ENCODE assay signal across 8 cellular contexts in genomic region chr2:237744613-237745249, GRCh38. TPM values are rescaled to one million over a fixed set of nuclear protein-coding genes. Genes with fewer than 3 reads are reported as not detected.
A peak's percentile ranks its signal among the peaks of the same experiment; 100 is the strongest.
DNase-seq lines count a peak whose midpoint lies in the region; ATAC-seq lines count a peak whose summit lies in the region.

No MANE protein-coding gene starts in this region.

- intact Hi-C loops in left colon (cut with DNase I, micrococcal nuclease), result loop anchor here (10.0 kb wide), 3 partner anchors 70 to 160 kb away; partner anchors contain the start of gene RAB17 (in 1 of the 2)

- DNase-seq in AG08395 (ENCODE audit: low spot score), result peak; percentile 85
- peak; percentile 47 for DNase-seq in NCI-H146 (lab: John Stamatoyannopoulos, UW)
- DNase-seq in activated CD4-positive, alpha-beta T cell treated with anti-CD3 and anti-CD28 coated beads for 24 hours (ENCODE audit: low read depth in 2 of 2), result peak; percentile 67 to 71
- DNase-seq in caudate nucleus (lab: John Stamatoyannopoulos, UW), result peak in 56 of 61 donors; percentile 15 to 78 (median 49)
- DNase-seq in left colon, result peak in 1 of 2 donors; percentile 81
- peak; percentile 79 for DNase-seq in stimulated activated CD4-positive, alpha-beta T cell treated with anti-CD3 and anti-CD28 coated beads, Interleukin-4, amount 100 ng/mL, for 1 hour

- H3K27ac ChIP-seq in caudate nucleus (ENCODE audit: low read depth, low read length), result no peak overlapping the region

- ATAC-seq in GM18907 (IDR thresholded peaks at IDR 0.05; ENCODE audit: unreplicated experiment), result peak; percentile 65
- peak; percentile 67 for ATAC-seq in left colon
- ATAC-seq in HG02759 (IDR thresholded peaks at IDR 0.05; ENCODE audit: unreplicated experiment), result no peak

RNA-seq across cellular contexts. Expression of gene RBM44, which starts 53.8 kb away (rescaled TPM):
- under 1 TPM; 0.34 to 0.52 TPM for total RNA-seq in left colon
